In the genomic region with DNA sequence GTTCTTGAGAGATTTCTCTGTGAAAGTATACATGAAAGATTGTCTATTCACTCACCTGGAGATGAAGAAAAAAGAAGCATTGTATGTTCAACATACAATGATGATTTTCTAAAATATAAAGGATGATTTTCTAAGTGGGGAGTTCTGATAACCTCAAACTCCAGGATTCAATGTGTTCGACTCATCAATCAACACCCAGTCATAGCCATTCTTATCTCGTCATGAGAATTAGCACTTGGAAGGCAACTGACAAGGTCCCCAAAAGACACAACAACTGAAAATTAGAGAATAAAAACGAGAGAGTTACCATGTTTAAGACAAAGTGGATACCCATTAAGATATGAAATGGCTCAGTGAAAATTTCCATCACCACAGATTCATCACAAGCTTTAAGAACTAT, we compare ENCODE assay signal across 27 cellular contexts.
"Had no signal": no experiment of that assay in that cellular context is flagged by ENCODE, and none has a peak within 500 bp of the region (broad histone marks: within the 10 kb centered on the region; RNA-seq: fewer than 3 reads in every experiment).

No MANE protein-coding gene starts in this region.

- DNase-seq: stimulated activated CD4-positive, alpha-beta T cell treated with anti-CD3 and anti-CD28 coated beads, Interleukin-2, amount 100 ng/mL, for 48 hours; stimulated activated CD4-positive, alpha-beta T cell treated with anti-CD3 and anti-CD28 coated beads, Interleukin-4, amount 100 ng/mL, for 1 hour; stimulated activated CD4-positive, alpha-beta T cell treated with anti-CD3 and anti-CD28 coated beads, Interleukin-4, amount 100 ng/mL, for 24 hours; stimulated activated CD4-positive, alpha-beta T cell treated with anti-CD3 and anti-CD28 coated beads, Interleukin-4, amount 100 ng/mL, for 4 hours; stimulated activated CD8-positive, alpha-beta memory T cell treated with anti-CD3 and anti-CD28 coated beads, Interleukin-4, amount 100 ng/mL, for 48 hours; stimulated activated naive B cell treated with anti-CD40 and anti-IgM and Interleukin-4, amounts not matched to agents 10 μg/mL and 1 μg/mL and 100 μg/mL, for 72 hours; stimulated activated naive CD4-positive, alpha-beta T cell; stimulated activated naive CD4-positive, alpha-beta T cell treated with Interleukin-2 at 50 U/mL for 16 hours; stimulated activated naive CD8-positive, alpha-beta T cell treated with anti-CD3 and anti-CD28 coated beads, Interleukin-15, amount 100 ng/mL, for 72 hours; stimulated activated naive CD8-positive, alpha-beta T cell treated with anti-CD3 and anti-CD28 coated beads, Interleukin-15, Interleukin-2, amounts not matched to agents 100 U/mL and 50 U/mL, for 24 hours; stomach; substantia nigra; testis; thyroid gland; tibial artery; transverse colon; trophoblast cell; upper lobe of left lung; upper lobe of right lung; uterus had no signal

- H3K27ac ChIP-seq: stomach, suprapubic skin, thoracic aorta, thyroid gland, tibial artery, tibial nerve, transverse colon, upper lobe of left lung, upper lobe of right lung, uterus, vagina had no signal

- H3K4me1 ChIP-seq: stomach, suprapubic skin, tibial artery, tibial nerve, transverse colon, upper lobe of left lung, upper lobe of right lung, uterus, vagina had no signal

- H3K27me3 ChIP-seq: testis, thyroid gland, transverse colon, upper lobe of left lung, uterus, vagina had no signal

- ATAC-seq: stimulated activated effector memory CD8-positive, alpha-beta T cell treated with anti-CD3 and anti-CD28 coated beads, Interleukin-12 subunit alpha, Interleukin-12 subunit beta, amount 100 ng/mL, for 72 hours; stimulated activated memory B cell treated with anti-CD40 and anti-IgM and Interleukin-4, amounts not matched to agents 10 μg/mL and 1 μg/mL and 100 μg/mL, for 72 hours; stimulated activated naive B cell treated with anti-CD40 and anti-IgM and Interleukin-4, amounts not matched to agents 10 μg/mL and 1 μg/mL and 100 μg/mL, for 72 hours; stimulated activated naive CD8-positive, alpha-beta T cell treated with anti-CD3 and anti-CD28 coated beads, Interleukin-15, amount 100 ng/mL, for 72 hours; stimulated activated naive CD8-positive, alpha-beta T cell treated with anti-CD3 and anti-CD28 coated beads, Interleukin-15, Interleukin-2, amounts not matched to agents 100 U/mL and 50 U/mL, for 24 hours; upper lobe of right lung had no signal

- H3K9me3 ChIP-seq: stomach, suprapubic skin, testis, thoracic aorta, thyroid gland, tibial artery, tibial nerve, transverse colon, upper lobe of left lung, upper lobe of right lung, uterus, vagina had no signal

- H3K36me3 ChIP-seq: stomach, suprapubic skin, thoracic aorta, thyroid gland, tibial artery, tibial nerve, transverse colon, upper lobe of left lung, upper lobe of right lung, uterus, vagina had no signal

- FAIRE-seq: urothelium cell line had no signal

- H3K4me3 ChIP-seq: stomach, suprapubic skin, testis, thoracic aorta, thyroid gland, tibial artery, tibial nerve, transverse colon, upper lobe of left lung, upper lobe of right lung, uterus, vagina had no signal
